Comparison of ENCODE assay signal across 1 cellular context in genomic region chr12:50042693-50043092, GRCh38.
TF ChIP-seq lines count a peak whose summit lies in the region.

No MANE protein-coding gene starts in this region.

TF ChIP-seq in HEK293, 187 proteins besides CTCF, POLR2A, EP300 and RAD21 (continued from another document):
- TF ChIP-seq ZNF148 (tag by site-specific recombination; IDR thresholded peaks at IDR 0.05; ENCODE audit: borderline replicate concordance) (no peak), SP2 (tag by site-specific recombination; IDR thresholded peaks at IDR 0.05) (no peak), ZNF175 (tag by site-specific recombination; IDR thresholded peaks at IDR 0.05) (no peak), ZNF350 (tag by site-specific recombination; IDR thresholded peaks at IDR 0.05) (no peak), KLF9 (tag by site-specific recombination; IDR thresholded peaks at IDR 0.05; ENCODE audit: low read depth) (no peak), ZNF548 (tag by site-specific recombination; IDR thresholded peaks at IDR 0.05) (no peak), ZBTB8A (tag by site-specific recombination; IDR thresholded peaks at IDR 0.05) (no peak), ZNF785 (tag by site-specific recombination; IDR thresholded peaks at IDR 0.05) (no peak), KLF8 (tag by site-specific recombination; IDR thresholded peaks at IDR 0.05) (no peak), GLI2 (tag by site-specific recombination; IDR thresholded peaks at IDR 0.05; ENCODE audit: borderline replicate concordance, low read depth) (no peak), ZNF280C (tag by site-specific recombination; IDR thresholded peaks at IDR 0.05) (no peak)
